In the genomic region with DNA sequence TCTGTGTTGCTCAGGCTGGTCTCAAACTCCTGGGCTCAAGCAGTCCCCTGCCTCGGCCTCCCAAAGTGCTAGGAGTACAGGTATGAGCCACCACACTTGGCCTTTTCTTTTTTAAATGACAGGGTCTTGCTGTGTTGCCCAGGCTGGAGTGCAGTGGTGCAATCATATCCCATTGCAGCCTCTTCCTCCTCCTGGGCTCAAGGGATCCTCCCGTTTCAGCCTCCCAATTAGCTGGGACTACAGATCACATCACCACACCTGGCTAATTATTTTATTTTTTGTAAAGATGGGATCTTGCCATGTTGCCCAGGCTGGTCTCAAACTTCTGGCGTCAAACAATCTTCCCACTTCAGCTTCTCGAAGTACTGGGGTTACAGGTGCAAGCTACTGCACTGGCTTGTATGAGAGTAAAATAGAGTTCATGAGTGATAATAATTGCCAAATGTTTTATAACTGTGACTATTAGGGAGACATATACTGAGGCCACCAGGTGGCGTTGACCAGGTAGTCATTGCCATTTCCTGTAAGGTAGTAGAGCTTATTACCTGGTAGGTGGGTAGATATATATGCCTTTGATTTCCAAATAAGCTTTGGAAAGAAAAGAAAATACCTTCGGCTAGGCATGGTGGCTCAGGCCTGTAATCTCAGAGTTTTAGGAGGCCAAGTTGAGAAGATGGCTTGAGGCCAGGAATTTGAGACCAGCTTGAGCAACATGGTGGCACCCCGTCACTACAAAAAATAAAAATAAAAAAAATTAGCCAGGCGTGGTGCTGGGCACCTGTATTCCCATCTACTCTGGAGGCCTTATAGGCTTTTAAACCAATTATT, we compare ENCODE assay signal across 8 cellular contexts. TPM values are rescaled to one million over a fixed set of nuclear protein-coding genes. Genes with fewer than 3 reads are reported as not detected.
DNase-seq lines count a peak whose midpoint lies in the region; ATAC-seq, FAIRE-seq and TF ChIP-seq lines count a peak whose summit lies in the region.

No MANE protein-coding gene starts in this region.

- 64 to 80% (median 75%) methylated on average over 8 of the region's 8 CpGs for WGBS in small intestine, 3 donors

- H3K4me3 ChIP-seq in astrocyte of the cerebellum (ENCODE audit: low read depth, low read length) (no peak overlapping the region), small intestine (ENCODE audit: low read depth in 1 of 2, low read length in 2 of 2) (no peak overlapping the region)

- in situ Hi-C loops in astrocyte of the cerebellum (cut with HindIII; ENCODE audit: low sequenced_read_pairs): no loop called here

- ATAC-seq in HG03175 (IDR thresholded peaks at IDR 0.05; ENCODE audit: unreplicated experiment) (peak; percentile 26), sciatic nerve (no peak), GM19467 (IDR thresholded peaks at IDR 0.05; ENCODE audit: unreplicated experiment) (no peak), HG03039 (IDR thresholded peaks at IDR 0.05; ENCODE audit: unreplicated experiment) (no peak)

- no peaks in the 10 kb centered on the region for H3K27me3 ChIP-seq in small intestine (ENCODE audit: control insufficient read depth in 2 of 2, insufficient read depth in 2 of 2, low read length in 2 of 2)

- no peak overlapping the region for H3K27ac ChIP-seq in small intestine (ENCODE audit: low read depth in 1 of 2, low read length in 1 of 2)

- H3K36me3 ChIP-seq in small intestine (ENCODE audit: control insufficient read depth in 2 of 2, insufficient read depth in 2 of 2, low read length in 2 of 2): no peaks in the 10 kb centered on the region

- intact Hi-C loops in sciatic nerve (cut with DNase I): loop anchor here (10.0 kb wide), 1 partner anchor 230 kb away; no protein-coding TSS in a partner anchor

- no peaks in the 10 kb centered on the region for H3K9me3 ChIP-seq in small intestine (ENCODE audit: control insufficient read depth, low read depth)

- no peak for FAIRE-seq in small intestine (lab: Jason Lieb, UNC)

- peak; percentile 18 for DNase-seq in activated CD4-positive, alpha-beta T cell treated with anti-CD3 and anti-CD28 coated beads for 48 hours
- no peak for DNase-seq in activated CD4-positive, alpha-beta T cell treated with anti-CD3 and anti-CD28 coated beads, Interleukin-2, amount 50 U/mL, for 48 hours
- DNase-seq in astrocyte of the cerebellum (ENCODE audit: low read depth) (no peak), small intestine (peak; percentile 68), sciatic nerve (ENCODE audit: low spot score) (no peak)

- H3K4me1 ChIP-seq in small intestine (ENCODE audit: control insufficient read depth in 2 of 2, insufficient read depth in 1 of 2, low read depth in 1 of 2, low read length in 1 of 2): peaks cover 5 to 13% of the 10 kb centered on the region in 2 donors

- TF ChIP-seq CTCF in astrocyte of the cerebellum (IDR thresholded peaks at IDR 0.05; ENCODE audit: low read depth, low read length, missing control alignments): peak; percentile 24

RNA-seq across cellular contexts. Expression of a gene that starts 5.4 kb away (rescaled TPM):
- polyA plus RNA-seq in small intestine: 10 to 100 TPM; 20.4 to 47.0 (median 31.3) TPM
- 10.5 TPM for total RNA-seq in sciatic nerve

Comparison
In these comparisons a context has a peak if more than half of its experiments do, and no peak if none do; other contexts are left out.
1. DNase-seq: peak in activated CD4-positive, alpha-beta T cell treated with anti-CD3 and anti-CD28 coated beads for 48 hours (single experiment) and small intestine (single experiment); none in activated CD4-positive, alpha-beta T cell treated with anti-CD3 and anti-CD28 coated beads, Interleukin-2, amount 50 U/mL, for 48 hours (0 of 2), astrocyte of the cerebellum (single experiment) and sciatic nerve (single experiment).